ENCODE assay signal across 1 cellular context in genomic region chr1:151775894-151776664, GRCh38.
TF ChIP-seq lines count a peak whose summit lies in the region.

No MANE protein-coding gene starts in this region.

TF ChIP-seq in HepG2, 621 proteins besides CTCF, POLR2A, EP300 and RAD21:
- TF ChIP-seq SMAD9 (CRISPR knock-in tag; IDR thresholded peaks at IDR 0.05) (no peak), MAFK (conservative IDR thresholded peaks at IDR 0.05 in 1 of 2, IDR thresholded peaks at IDR 0.05 in 1 of 2; ENCODE audit: low read length in 2 of 2) (peak in 1 of 2 experiments; percentile 63; a peak in 3 of 4 replicates), ZNF878 (CRISPR knock-in tag; IDR thresholded peaks at IDR 0.05) (no peak), MAFF (IDR thresholded peaks at IDR 0.05; ENCODE audit: low read depth, low read length) (peak; percentile 47; the same call in 1 of the 2 replicates)
